ENCODE assay signal across 1 cellular context in the genomic region with DNA sequence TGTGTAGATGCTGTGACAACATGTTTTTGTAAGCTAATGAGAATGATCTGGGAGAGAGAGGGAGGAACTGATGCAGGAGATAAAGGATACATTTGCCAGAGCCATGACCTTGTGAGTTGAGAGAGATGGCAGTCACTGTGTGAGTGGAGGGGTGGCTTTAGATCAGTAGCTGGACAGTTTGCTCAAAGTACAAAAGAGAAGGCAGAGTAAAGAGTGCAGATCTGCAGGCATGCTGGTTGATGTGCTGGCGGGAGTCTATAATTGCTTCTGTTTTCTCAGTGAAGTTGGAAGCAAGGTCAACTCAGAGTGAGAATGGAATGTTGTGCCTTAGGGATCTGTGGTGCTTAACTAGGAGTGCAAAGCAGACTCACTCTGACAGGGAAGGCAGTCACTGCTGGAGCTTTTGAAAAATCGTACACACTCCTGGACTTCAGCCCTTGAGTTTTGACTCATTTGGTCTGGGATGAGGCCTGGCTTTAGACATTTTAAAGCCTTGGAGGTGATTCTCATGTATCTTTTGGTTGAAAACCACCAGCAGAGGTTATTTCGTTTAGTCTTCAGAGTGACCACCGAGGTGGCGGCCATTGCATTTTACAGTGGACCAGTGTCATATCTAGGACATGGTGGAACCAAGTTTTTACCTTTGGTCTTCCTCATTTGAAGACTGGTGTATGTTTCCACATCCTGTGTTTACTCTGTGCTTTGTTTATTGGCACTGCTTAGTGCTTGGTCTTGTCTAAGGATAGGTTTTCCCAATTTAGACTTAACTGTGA.
TF ChIP-seq lines count a peak whose summit lies in the region.

No MANE protein-coding gene starts in this region.

TF ChIP-seq in HepG2, 621 proteins besides CTCF, POLR2A, EP300 and RAD21 (continued from another document and continues in another):
- TF ChIP-seq TIGD3 (CRISPR knock-in tag; IDR thresholded peaks at IDR 0.05; ENCODE audit: borderline replicate concordance) (peak; percentile 70; the same call in 1 of the 2 replicates), DPF2 (CRISPR knock-in tag; IDR thresholded peaks at IDR 0.05; ENCODE audit: borderline replicate concordance, low read depth) (peak; percentile 57; the same call in 1 of the 2 replicates), ZNF607 (CRISPR knock-in tag; IDR thresholded peaks at IDR 0.05; ENCODE audit: borderline replicate concordance) (no peak), CCAR2 (optimal IDR thresholded peaks at IDR 0.05; ENCODE audit: low read depth, low read length) (no peak), ZNF562 (CRISPR knock-in tag; IDR thresholded peaks at IDR 0.05; ENCODE audit: borderline replicate concordance) (no peak), ZNF572 (CRISPR knock-in tag; IDR thresholded peaks at IDR 0.05) (no peak), ZNF644 (CRISPR knock-in tag; IDR thresholded peaks at IDR 0.05; ENCODE audit: low read depth) (peak; percentile 87), NR2F2 (IDR thresholded peaks at IDR 0.05; ENCODE audit: borderline replicate concordance, low read depth) (no peak), ZNF382 (CRISPR knock-in tag; IDR thresholded peaks at IDR 0.05; ENCODE audit: borderline replicate concordance) (no peak), ZNF775 (CRISPR knock-in tag; IDR thresholded peaks at IDR 0.05; ENCODE audit: borderline replicate concordance) (peak; percentile 81), THAP8 (CRISPR knock-in tag; IDR thresholded peaks at IDR 0.05; ENCODE audit: borderline replicate concordance) (no peak), SIX1 (CRISPR knock-in tag; IDR thresholded peaks at IDR 0.05; ENCODE audit: borderline replicate concordance) (peak; percentile 14; the same call in 1 of the 2 replicates), ZNF232 (CRISPR knock-in tag; IDR thresholded peaks at IDR 0.05; ENCODE audit: borderline replicate concordance) (no peak), PAWR (CRISPR knock-in tag; IDR thresholded peaks at IDR 0.05; ENCODE audit: borderline replicate concordance) (no peak), FOSL2 (CRISPR knock-in tag; IDR thresholded peaks at IDR 0.05) (peak; percentile 57; the same call in 1 of the 2 replicates), ZNF678 (CRISPR knock-in tag; IDR thresholded peaks at IDR 0.05) (no peak), RFX1 (IDR thresholded peaks at IDR 0.05) (no peak), ZNF329 (CRISPR knock-in tag; IDR thresholded peaks at IDR 0.05; ENCODE audit: low read depth) (peak; percentile 33; the same call in 1 of the 2 replicates), ZC3H13 (CRISPR knock-in tag; IDR thresholded peaks at IDR 0.05) (no peak), KLF16 (CRISPR knock-in tag; IDR thresholded peaks at IDR 0.05) (peak in 1 of 2 experiments; percentile 72; a peak in 1 of 4 replicates), ZNF275 (CRISPR knock-in tag; IDR thresholded peaks at IDR 0.05; ENCODE audit: borderline replicate concordance) (no peak), NFKBIZ (CRISPR knock-in tag; IDR thresholded peaks at IDR 0.05) (no peak), ZNF772 (CRISPR knock-in tag; IDR thresholded peaks at IDR 0.05) (peak; percentile 19; the same call in 1 of the 2 replicates), ARID2 (CRISPR knock-in tag; IDR thresholded peaks at IDR 0.05; ENCODE audit: borderline replicate concordance) (no peak; the same call in 1 of the 2 replicates), SAP130 (CRISPR knock-in tag; IDR thresholded peaks at IDR 0.05; ENCODE audit: low read depth) (no peak; the same call in none of the 2 replicates), NFRKB (IDR thresholded peaks at IDR 0.05) (no peak), ETV5 (CRISPR knock-in tag; IDR thresholded peaks at IDR 0.05; ENCODE audit: borderline replicate concordance) (peak; percentile 32; the same call in 1 of the 2 replicates), ZMYM4 (CRISPR knock-in tag; IDR thresholded peaks at IDR 0.05) (peak; percentile 82), CEBPG (CRISPR knock-in tag; IDR thresholded peaks at IDR 0.05) (peak; percentile 34; the same call in 1 of the 2 replicates), HNRNPH1 (optimal IDR thresholded peaks at IDR 0.05; ENCODE audit: low read depth, low read length) (no peak), THAP7 (CRISPR knock-in tag; IDR thresholded peaks at IDR 0.05) (no peak), MIER2 (CRISPR knock-in tag; IDR thresholded peaks at IDR 0.05) (0 out of 2 replicates have a peak, but pooled peaks have one; percentile 29), HNRNPUL1 (IDR thresholded peaks at IDR 0.05; ENCODE audit: low read depth, low read length) (no peak), JDP2 (CRISPR knock-in tag; IDR thresholded peaks at IDR 0.05; ENCODE audit: borderline replicate concordance) (no peak), SNAI1 (CRISPR knock-in tag; IDR thresholded peaks at IDR 0.05; ENCODE audit: borderline replicate concordance) (no peak), BRD4 (CRISPR knock-in tag; IDR thresholded peaks at IDR 0.05) (no peak), RNF219 (CRISPR knock-in tag; IDR thresholded peaks at IDR 0.05) (no peak)
- TF ChIP-seq, protein P1, sequence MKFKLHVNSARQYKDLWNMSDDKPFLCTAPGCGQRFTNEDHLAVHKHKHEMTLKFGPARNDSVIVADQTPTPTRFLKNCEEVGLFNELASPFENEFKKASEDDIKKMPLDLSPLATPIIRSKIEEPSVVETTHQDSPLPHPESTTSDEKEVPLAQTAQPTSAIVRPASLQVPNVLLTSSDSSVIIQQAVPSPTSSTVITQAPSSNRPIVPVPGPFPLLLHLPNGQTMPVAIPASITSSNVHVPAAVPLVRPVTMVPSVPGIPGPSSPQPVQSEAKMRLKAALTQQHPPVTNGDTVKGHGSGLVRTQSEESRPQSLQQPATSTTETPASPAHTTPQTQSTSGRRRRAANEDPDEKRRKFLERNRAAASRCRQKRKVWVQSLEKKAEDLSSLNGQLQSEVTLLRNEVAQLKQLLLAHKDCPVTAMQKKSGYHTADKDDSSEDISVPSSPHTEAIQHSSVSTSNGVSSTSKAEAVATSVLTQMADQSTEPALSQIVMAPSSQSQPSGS (CRISPR knock-in tag; IDR thresholded peaks at IDR 0.05): 0 out of 2 replicates have a peak, but pooled peaks have one; percentile 33
- TF ChIP-seq, protein P2, sequence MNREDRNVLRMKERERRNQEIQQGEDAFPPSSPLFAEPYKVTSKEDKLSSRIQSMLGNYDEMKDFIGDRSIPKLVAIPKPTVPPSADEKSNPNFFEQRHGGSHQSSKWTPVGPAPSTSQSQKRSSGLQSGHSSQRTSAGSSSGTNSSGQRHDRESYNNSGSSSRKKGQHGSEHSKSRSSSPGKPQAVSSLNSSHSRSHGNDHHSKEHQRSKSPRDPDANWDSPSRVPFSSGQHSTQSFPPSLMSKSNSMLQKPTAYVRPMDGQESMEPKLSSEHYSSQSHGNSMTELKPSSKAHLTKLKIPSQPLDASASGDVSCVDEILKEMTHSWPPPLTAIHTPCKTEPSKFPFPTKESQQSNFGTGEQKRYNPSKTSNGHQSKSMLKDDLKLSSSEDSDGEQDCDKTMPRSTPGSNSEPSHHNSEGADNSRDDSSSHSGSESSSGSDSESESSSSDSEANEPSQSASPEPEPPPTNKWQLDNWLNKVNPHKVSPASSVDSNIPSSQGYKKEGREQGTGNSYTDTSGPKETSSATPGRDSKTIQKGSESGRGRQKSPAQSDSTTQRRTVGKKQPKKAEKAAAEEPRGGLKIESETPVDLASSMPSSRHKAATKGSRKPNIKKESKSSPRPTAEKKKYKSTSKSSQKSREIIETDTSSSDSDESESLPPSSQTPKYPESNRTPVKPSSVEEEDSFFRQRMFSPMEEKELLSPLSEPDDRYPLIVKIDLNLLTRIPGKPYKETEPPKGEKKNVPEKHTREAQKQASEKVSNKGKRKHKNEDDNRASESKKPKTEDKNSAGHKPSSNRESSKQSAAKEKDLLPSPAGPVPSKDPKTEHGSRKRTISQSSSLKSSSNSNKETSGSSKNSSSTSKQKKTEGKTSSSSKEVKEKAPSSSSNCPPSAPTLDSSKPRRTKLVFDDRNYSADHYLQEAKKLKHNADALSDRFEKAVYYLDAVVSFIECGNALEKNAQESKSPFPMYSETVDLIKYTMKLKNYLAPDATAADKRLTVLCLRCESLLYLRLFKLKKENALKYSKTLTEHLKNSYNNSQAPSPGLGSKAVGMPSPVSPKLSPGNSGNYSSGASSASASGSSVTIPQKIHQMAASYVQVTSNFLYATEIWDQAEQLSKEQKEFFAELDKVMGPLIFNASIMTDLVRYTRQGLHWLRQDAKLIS (CRISPR knock-in tag; IDR thresholded peaks at IDR 0.05): no peak
- TF ChIP-seq, protein P3, sequence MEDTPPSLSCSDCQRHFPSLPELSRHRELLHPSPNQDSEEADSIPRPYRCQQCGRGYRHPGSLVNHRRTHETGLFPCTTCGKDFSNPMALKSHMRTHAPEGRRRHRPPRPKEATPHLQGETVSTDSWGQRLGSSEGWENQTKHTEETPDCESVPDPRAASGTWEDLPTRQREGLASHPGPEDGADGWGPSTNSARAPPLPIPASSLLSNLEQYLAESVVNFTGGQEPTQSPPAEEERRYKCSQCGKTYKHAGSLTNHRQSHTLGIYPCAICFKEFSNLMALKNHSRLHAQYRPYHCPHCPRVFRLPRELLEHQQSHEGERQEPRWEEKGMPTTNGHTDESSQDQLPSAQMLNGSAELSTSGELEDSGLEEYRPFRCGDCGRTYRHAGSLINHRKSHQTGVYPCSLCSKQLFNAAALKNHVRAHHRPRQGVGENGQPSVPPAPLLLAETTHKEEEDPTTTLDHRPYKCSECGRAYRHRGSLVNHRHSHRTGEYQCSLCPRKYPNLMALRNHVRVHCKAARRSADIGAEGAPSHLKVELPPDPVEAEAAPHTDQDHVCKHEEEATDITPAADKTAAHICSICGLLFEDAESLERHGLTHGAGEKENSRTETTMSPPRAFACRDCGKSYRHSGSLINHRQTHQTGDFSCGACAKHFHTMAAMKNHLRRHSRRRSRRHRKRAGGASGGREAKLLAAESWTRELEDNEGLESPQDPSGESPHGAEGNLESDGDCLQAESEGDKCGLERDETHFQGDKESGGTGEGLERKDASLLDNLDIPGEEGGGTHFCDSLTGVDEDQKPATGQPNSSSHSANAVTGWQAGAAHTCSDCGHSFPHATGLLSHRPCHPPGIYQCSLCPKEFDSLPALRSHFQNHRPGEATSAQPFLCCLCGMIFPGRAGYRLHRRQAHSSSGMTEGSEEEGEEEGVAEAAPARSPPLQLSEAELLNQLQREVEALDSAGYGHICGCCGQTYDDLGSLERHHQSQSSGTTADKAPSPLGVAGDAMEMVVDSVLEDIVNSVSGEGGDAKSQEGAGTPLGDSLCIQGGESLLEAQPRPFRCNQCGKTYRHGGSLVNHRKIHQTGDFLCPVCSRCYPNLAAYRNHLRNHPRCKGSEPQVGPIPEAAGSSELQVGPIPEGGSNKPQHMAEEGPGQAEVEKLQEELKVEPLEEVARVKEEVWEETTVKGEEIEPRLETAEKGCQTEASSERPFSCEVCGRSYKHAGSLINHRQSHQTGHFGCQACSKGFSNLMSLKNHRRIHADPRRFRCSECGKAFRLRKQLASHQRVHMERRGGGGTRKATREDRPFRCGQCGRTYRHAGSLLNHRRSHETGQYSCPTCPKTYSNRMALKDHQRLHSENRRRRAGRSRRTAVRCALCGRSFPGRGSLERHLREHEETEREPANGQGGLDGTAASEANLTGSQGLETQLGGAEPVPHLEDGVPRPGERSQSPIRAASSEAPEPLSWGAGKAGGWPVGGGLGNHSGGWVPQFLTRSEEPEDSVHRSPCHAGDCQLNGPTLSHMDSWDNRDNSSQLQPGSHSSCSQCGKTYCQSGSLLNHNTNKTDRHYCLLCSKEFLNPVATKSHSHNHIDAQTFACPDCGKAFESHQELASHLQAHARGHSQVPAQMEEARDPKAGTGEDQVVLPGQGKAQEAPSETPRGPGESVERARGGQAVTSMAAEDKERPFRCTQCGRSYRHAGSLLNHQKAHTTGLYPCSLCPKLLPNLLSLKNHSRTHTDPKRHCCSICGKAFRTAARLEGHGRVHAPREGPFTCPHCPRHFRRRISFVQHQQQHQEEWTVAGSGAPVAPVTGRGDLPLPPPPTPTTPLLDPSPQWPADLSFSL (CRISPR knock-in tag; IDR thresholded peaks at IDR 0.05): peak; percentile 93
